In genomic region chr13:110308377-110309158, GRCh38 we compare ENCODE assay signal across 9 cellular contexts. TPM values are rescaled to one million over a fixed set of nuclear protein-coding genes. Genes with fewer than 3 reads are reported as not detected.
A peak's percentile ranks its signal among the peaks of the same experiment; 100 is the strongest.
DNase-seq lines count a peak whose midpoint lies in the region; ATAC-seq and TF ChIP-seq lines count a peak whose summit lies in the region.
"Had no signal": no experiment of that assay in that cellular context is flagged by ENCODE, and none has a peak within 500 bp of the region (broad histone marks: within the 10 kb centered on the region; RNA-seq: fewer than 3 reads in every experiment).

No MANE protein-coding gene starts in this region.

- intact Hi-C loops in gastrocnemius medialis (cut with DNase I; ENCODE audit: low total_unique reads), result loop anchor here (5.0 kb wide), 1 partner anchor 89 kb away; no protein-coding TSS in a partner anchor
- intact Hi-C loops in CD14-positive monocyte (cut with micrococcal nuclease), result no loop called here

- H3K9ac ChIP-seq in H9 (ENCODE audit: extremely low read depth, insufficient read length, low read length), result peak overlapping the region; percentile 48
- H3K9ac ChIP-seq in adipocyte (ENCODE audit: low read length), result peak overlapping the region; percentile 91

- no peak overlapping the region for H3K27ac ChIP-seq in H9 (ENCODE audit: insufficient read length, low read depth, low read length)
- H3K27ac ChIP-seq in hepatocyte, result peak overlapping the region; percentile 80
- H3K27ac ChIP-seq in gastrocnemius medialis, result peak overlapping the region; percentile 84 to 88 (median 86)

- peak overlapping the region; percentile 80 for H3K4me2 ChIP-seq in H9 (ENCODE audit: insufficient read depth, insufficient read length, low read length)
- peak overlapping the region; percentile 87 for H3K4me2 ChIP-seq in hepatocyte

- no peak overlapping the region for H2BK15ac ChIP-seq in H9 (ENCODE audit: low read depth, low read length)

- H3K27me3 Mint-ChIP-seq in H9 (ENCODE audit: low read depth), result peaks cover 31% of the 10 kb centered on the region
- H3K27me3 Mint-ChIP-seq in CD14-positive monocyte (ENCODE audit: low read depth in 3 of 3), result peaks cover 67 to 93% (median 80%) of the 10 kb centered on the region in 3 donors

- H3K79me2 ChIP-seq in H9 (ENCODE audit: insufficient read depth, low read length) (no peaks in the 10 kb centered on the region; the same call in 1 of the 2 replicates), hepatocyte (peaks cover 57% of the 10 kb centered on the region)

- peaks cover 20% of the 10 kb centered on the region for H3K23me2 ChIP-seq in H9 (ENCODE audit: insufficient read length, low read depth, low read length, poor library complexity, severe bottlenecking)

- no peak overlapping the region for H3T11ph ChIP-seq in H9 (ENCODE audit: low read length)

- H4K8ac ChIP-seq in H9 (replicated peaks; ENCODE audit: insufficient read length, low read depth, low read length), result no peak overlapping the region

- H3K4ac ChIP-seq in H9 (ENCODE audit: low read depth, low read length), result no peak overlapping the region

- H3K9me3 ChIP-seq in H9 (ENCODE audit: control insufficient read depth, low read depth, low read length) (no peaks in the 10 kb centered on the region), adipocyte (ENCODE audit: control insufficient read depth, low read length) (no peaks in the 10 kb centered on the region), hepatocyte (ENCODE audit: low read depth) (no peaks in the 10 kb centered on the region), gastrocnemius medialis (no peaks in the 10 kb centered on the region)

- no peak overlapping the region for H3K56ac ChIP-seq in H9 (ENCODE audit: insufficient read length, low read depth, low read length)

- in situ Hi-C loops in gastrocnemius medialis (cut with MboI; ENCODE audit: low sequenced_read_pairs in 4 of 4), result loop anchor here in 1 of 4 donors (10.0 kb wide), 1 partner anchor 106 kb away; no protein-coding TSS in a partner anchor
- in situ Hi-C loops in GM13976 (cut with MboI; ENCODE audit: low sequenced_read_pairs, unreplicated experiment), result no loop called here

- DNase-seq in H9 (peak; percentile 51), adipocyte (ENCODE audit: low read depth) (peak; percentile 76), hepatocyte (ENCODE audit: low spot score) (peak; percentile 67), gastrocnemius medialis (no peak), GM13976 (ENCODE audit: low spot score) (no peak), CD14-positive monocyte (ENCODE audit: low spot score) (no peak)

- TF ChIP-seq POLR2A in gastrocnemius medialis (IDR thresholded peaks at IDR 0.05), result peak; percentile 15 to 30

- H2BK5ac ChIP-seq in H9 (ENCODE audit: insufficient read length, low read length), result no peak overlapping the region

- H3K4me1 ChIP-seq in H9 (ENCODE audit: insufficient read depth, low read length), result no peaks in the 10 kb centered on the region
- peaks cover 59% of the 10 kb centered on the region for H3K4me1 ChIP-seq in adipocyte (ENCODE audit: control insufficient read depth, insufficient read depth, low read length)
- peaks cover 40% of the 10 kb centered on the region for H3K4me1 ChIP-seq in hepatocyte (ENCODE audit: insufficient read depth)
- H3K4me1 ChIP-seq in gastrocnemius medialis, result peaks cover 7 to 17% of the 10 kb centered on the region in 2 donors

- H2AFZ ChIP-seq in H9 (ENCODE audit: low read length) (no peak overlapping the region), hepatocyte (peak overlapping the region; percentile 56)

- H3K18ac ChIP-seq in H9 (ENCODE audit: insufficient read length, low read depth, low read length), result peak overlapping the region; percentile 21

- peak in 1 of 2 donors; percentile 8 for ATAC-seq in gastrocnemius medialis
- no peak for ATAC-seq in GM21825 (IDR thresholded peaks at IDR 0.05; ENCODE audit: unreplicated experiment)
- no peak for ATAC-seq in HG03108 (IDR thresholded peaks at IDR 0.05; ENCODE audit: unreplicated experiment)

- H3K27me3 ChIP-seq in H9 (ENCODE audit: insufficient read depth, low read length) (no peaks in the 10 kb centered on the region; the same call in 1 of the 2 replicates), adipocyte (replicated peaks; ENCODE audit: control insufficient read depth, insufficient read depth, low read length) (no peaks in the 10 kb centered on the region), hepatocyte (no peaks in the 10 kb centered on the region), gastrocnemius medialis (peaks cover 16 to 50% (median 25%) of the 10 kb centered on the region in 3 donors)

- H3K23ac ChIP-seq in H9 (ENCODE audit: insufficient read length, low read depth, low read length), result no peak overlapping the region

- H2BK12ac ChIP-seq in H9 (ENCODE audit: insufficient read length, low read depth, low read length), result no peak overlapping the region

- H3K36me3 ChIP-seq in adipocyte (ENCODE audit: control insufficient read depth, insufficient read depth, low read length, severe bottlenecking) (peaks cover 21% of the 10 kb centered on the region), hepatocyte (replicated peaks; ENCODE audit: insufficient read depth, low read depth) (no peaks in the 10 kb centered on the region), gastrocnemius medialis (no peaks in the 10 kb centered on the region)

- H3K79me1 ChIP-seq in H9 (ENCODE audit: insufficient read depth, low read depth, low read length, poor library complexity, severe bottlenecking), result no peaks in the 10 kb centered on the region

- H3K36me3 Mint-ChIP-seq in H9 (ENCODE audit: insufficient read depth in 1 of 3, low read depth in 3 of 3), result peaks cover 5 to 16% (median 10%) of the 10 kb centered on the region in 3 experiments
- no peaks in the 10 kb centered on the region for H3K36me3 Mint-ChIP-seq in CD14-positive monocyte

- no peaks in the 10 kb centered on the region for H3K9me2 ChIP-seq in hepatocyte (replicated peaks; ENCODE audit: insufficient read depth)

- no peak overlapping the region for H4K5ac ChIP-seq in H9 (ENCODE audit: insufficient read length, low read depth, low read length)

- H3K27ac Mint-ChIP-seq in H9 (peak overlapping the region in 2 of 3 experiments; percentile 92 to 93; a peak in 4 of 7 replicates), CD14-positive monocyte (no peak overlapping the region)
- H3K27ac Mint-ChIP-seq: T-helper 2 cell treated with Interferon-gamma antibody and Interleukin-4, amounts not matched to agents 5 μg/mL and 100 μg/mL, for 36 hours had no signal

- no peaks in the 10 kb centered on the region; a peak in 1 of 5 replicates for H3K9me3 Mint-ChIP-seq in H9
- peaks cover 0 to 6% (median 2%) of the 10 kb centered on the region in 7 donors for H3K9me3 Mint-ChIP-seq in CD14-positive monocyte
- H3K9me3 Mint-ChIP-seq: T-helper 2 cell treated with Interferon-gamma antibody and Interleukin-4, amounts not matched to agents 5 μg/mL and 100 μg/mL, for 36 hours had no signal

- H2BK20ac ChIP-seq in H9 (ENCODE audit: low read depth, low read length, poor library complexity, severe bottlenecking), result no peak overlapping the region

- H3K4me3 Mint-ChIP-seq in H9 (peak overlapping the region; percentile 78 to 96), CD14-positive monocyte (peak overlapping the region in 1 of 2 donors; percentile 86)
- H3K4me3 Mint-ChIP-seq: T-helper 2 cell treated with Interferon-gamma antibody and Interleukin-4, amounts not matched to agents 5 μg/mL and 100 μg/mL, for 36 hours had no signal

- TF ChIP-seq CTCF in H9 (conservative IDR thresholded peaks at IDR 0.05) (no peak), hepatocyte (IDR thresholded peaks at IDR 0.05; ENCODE audit: poor library complexity) (no peak), gastrocnemius medialis (IDR thresholded peaks at IDR 0.05 in 4 of 5, conservative IDR thresholded peaks at IDR 0.05 in 1 of 5) (no peak), GM13976 (IDR thresholded peaks at IDR 0.05; ENCODE audit: borderline replicate concordance, control extremely low read depth, extremely low read depth, insufficient read depth, missing control alignments) (no peak), CD14-positive monocyte (IDR thresholded peaks at IDR 0.05) (no peak)

- peak overlapping the region; percentile 92 for H3K4me3 ChIP-seq in adipocyte (ENCODE audit: low read length)
- H3K4me3 ChIP-seq in hepatocyte, result peak overlapping the region; percentile 88
- peak overlapping the region; percentile 64 to 78 (median 73) for H3K4me3 ChIP-seq in gastrocnemius medialis

- WGBS in H9 (ENCODE audit: extremely low coverage, insufficient read length, low lambda C conversion rate), result no CpG with 5 or more reads among the region's 38 CpGs
- 3% methylated on average over 38 of the region's 38 CpGs for WGBS in hepatocyte (ENCODE audit: low lambda C conversion rate, missing lambda C conversion rate)

- H3K4me1 Mint-ChIP-seq in H9 (peaks cover 21 to 32% of the 10 kb centered on the region in 2 experiments), CD14-positive monocyte (no peaks in the 10 kb centered on the region)

- H3K14ac ChIP-seq in H9 (ENCODE audit: insufficient read depth, low read length), result peak overlapping the region; percentile 79

- no peak overlapping the region for H2AK5ac ChIP-seq in H9 (ENCODE audit: insufficient read length, low read length)

- H4K20me1 ChIP-seq in H9 (ENCODE audit: control insufficient read depth, insufficient read depth, insufficient read length) (no peaks in the 10 kb centered on the region), hepatocyte (ENCODE audit: insufficient read depth, poor library complexity, severe bottlenecking) (no peaks in the 10 kb centered on the region)

- H4K91ac ChIP-seq in H9 (ENCODE audit: insufficient read length, low read depth, low read length), result no peak overlapping the region

- no peak overlapping the region for H2BK120ac ChIP-seq in H9 (ENCODE audit: low read depth, low read length, poor library complexity, severe bottlenecking)

RNA-seq across cellular contexts. Expression of gene COL4A2, which starts 1.5 kb away (rescaled TPM):
- total RNA-seq in H9 (2021) (68.8 and 76.5 TPM in 2 replicates), hepatocyte (126 and 171 TPM in 2 replicates), gastrocnemius medialis (10 to 100 TPM; 51.2 to 85.8 (median 70.5) TPM)
- polyA plus RNA-seq in hepatocyte (220 and 221 TPM in 2 replicates), CD14-positive monocyte (not detected)

RNA-seq across cellular contexts. Expression of gene COL4A1, which starts 1.6 kb away (rescaled TPM):
- total RNA-seq in H9 (2021) (73.1 and 74.6 TPM in 2 replicates), hepatocyte (223 and 269 TPM in 2 replicates), gastrocnemius medialis (100 to 1,000 TPM in 3 of 4 donors, 10 to 100 TPM in 1; 60.5 to 127 (median 120) TPM)
- polyA plus RNA-seq in hepatocyte (138 and 140 TPM in 2 replicates), CD14-positive monocyte (under 1 TPM in 1 of 2 donors, not detected in 1; 0.25 TPM)

Comparison
In these comparisons a context has a peak if more than half of its experiments do, and no peak if none do; other contexts are left out.
1. DNase-seq: peak in H9 (single experiment), adipocyte (single experiment) and hepatocyte (single experiment); none in gastrocnemius medialis (0 of 2), GM13976 (single experiment) and CD14-positive monocyte (single experiment).
2. H3K27ac Mint-ChIP-seq: peak in H9 (2 of 3); none in CD14-positive monocyte (0 of 7).
3. Peak in every context shown above with its lines, with median percentiles within 50 percentile points of each other: H3K4me3 ChIP-seq.